In genomic region chr1:92937731-92938130, GRCh38 we compare ENCODE assay signal across 33 cellular contexts.
"Had no signal": no experiment of that assay in that cellular context is flagged by ENCODE, and none has a peak within 500 bp of the region (broad histone marks: within the 10 kb centered on the region; RNA-seq: fewer than 3 reads in every experiment).

No MANE protein-coding gene starts in this region.

- H3K36me3 ChIP-seq: adrenal gland, ascending aorta, breast epithelium, cardiac muscle cell had no signal

- H3K4me1 ChIP-seq: breast epithelium had no signal

- ATAC-seq: activated naive CD4-positive, alpha-beta T cell treated with anti-CD3 and anti-CD28 coated beads, Interleukin-2, amount 50 U/mL, for 72 hours; activated naive CD8-positive, alpha-beta T cell treated with anti-CD3 and anti-CD28 coated beads, Interleukin-2, amount 50 U/mL, for 24 hours; activated T-cell treated with anti-CD3 and anti-CD28 coated beads, Interleukin-2, amount 50 U/mL, for 4 hours; activated T-cell treated with anti-CD3 and anti-CD28 coated beads, Interleukin-2, amount 50 U/mL, for 72 hours; activated T-helper 17 cell treated with anti-CD3 and anti-CD28 coated beads, Interleukin-2, amount 50 U/mL, for 72 hours; body of pancreas had no signal

- H3K27ac ChIP-seq: adrenal gland, ascending aorta, body of pancreas, breast epithelium, cardiac muscle cell had no signal

- FAIRE-seq: astrocyte, bronchial epithelial cell had no signal

- H3K27me3 ChIP-seq: adrenal gland, ascending aorta, body of pancreas, breast epithelium, cardiac muscle cell had no signal

- H3K4me3 ChIP-seq: adrenal gland, ascending aorta, body of pancreas, breast epithelium, cardiac muscle cell had no signal

- H3K9me3 ChIP-seq: adrenal gland, ascending aorta, body of pancreas, breast epithelium had no signal

- DNase-seq: activated effector memory CD4-positive, alpha-beta T cell treated with anti-CD3 and anti-CD28 coated beads, Interleukin-2, amount 50 U/mL, for 16 hours; activated effector memory CD4-positive, alpha-beta T cell treated with Interleukin-2 at 50 U/mL for 16 hours; activated gamma-delta T cell; activated gamma-delta T cell treated with Interleukin-2 at 50 U/mL for 16 hours; activated naive CD4-positive, alpha-beta T cell; activated naive CD4-positive, alpha-beta T cell treated with anti-CD3 and anti-CD28 coated beads for 36 hours; activated naive CD4-positive, alpha-beta T cell treated with anti-CD3 and anti-CD28 coated beads, Interleukin-2, amount 10 ng/mL, durations not matched to agents 7 days and 5 days; activated naive CD4-positive, alpha-beta T cell treated with anti-CD3 and anti-CD28 coated beads, Interleukin-2, amount 50 U/mL, for 16 hours; activated naive CD4-positive, alpha-beta T cell treated with Interleukin-2 at 50 U/mL for 16 hours; activated naive CD8-positive, alpha-beta T cell treated with anti-CD3 and anti-CD28 coated beads for 36 hours; activated naive CD8-positive, alpha-beta T cell treated with anti-CD3 and anti-CD28 coated beads, Interleukin-2, amount 10 ng/mL, durations not matched to agents 7 days and 5 days; activated naive CD8-positive, alpha-beta T cell treated with anti-CD3 and anti-CD28 coated beads, Interleukin-2, amount 50 U/mL, for 24 hours; activated T-cell treated with anti-CD3 and anti-CD28 coated beads, Interleukin-2, amount 50 U/mL, for 1 hour; activated T-cell treated with anti-CD3 and anti-CD28 coated beads, Interleukin-2, amount 50 U/mL, for 24 hours; activated T-cell treated with anti-CD3 and anti-CD28 coated beads, Interleukin-2, amount 50 U/mL, for 4 hours; activated T-cell treated with anti-CD3 and anti-CD28 coated beads, Interleukin-2, amount 50 U/mL, for 48 hours; activated T-cell treated with anti-CD3 and anti-CD28 coated beads, Interleukin-2, amount 50 U/mL, for 72 hours; adrenal gland; amniotic stem cell; amygdala; anterior cingulate cortex; aorta; body of pancreas; caudate nucleus; central memory CD4-positive, alpha-beta T cell; cerebellar nuclear complex had no signal
